In genomic region chr12:41967668-41968649, GRCh38 we compare ENCODE assay signal across 14 cellular contexts.
DNase-seq lines count a peak whose midpoint lies in the region; ATAC-seq, FAIRE-seq and TF ChIP-seq lines count a peak whose summit lies in the region.
"Had no signal": no experiment of that assay in that cellular context is flagged by ENCODE, and none has a peak within 500 bp of the region (broad histone marks: within the 10 kb centered on the region; RNA-seq: fewer than 3 reads in every experiment).

No MANE protein-coding gene starts in this region.

- CTCF ChIA-PET in WTC11 (lab: Charles Lee): interaction anchor here (0.6 to 1.8 kb wide), 2 partner anchors 57 to 1268 kb away, joined by 3 to 9 read pairs; no protein-coding TSS in a partner anchor

- H3K4me3 ChIP-seq in kidney (ENCODE audit: low read length in 2 of 2): peak overlapping the region; percentile 33 to 45
- H3K4me3 ChIP-seq: stomach had no signal

- no peaks in the 10 kb centered on the region for H3K9me3 Mint-ChIP-seq in WTC11
- H3K9me3 Mint-ChIP-seq: activated T-cell treated with anti-CD3 and anti-CD28 coated beads, Interleukin-2, amount 50 U/mL, for 24 hours had no signal

- peak; percentile 42 for DNase-seq in COLO829 (ENCODE audit: low spot score)
- DNase-seq in NCI-H1417 treated with DMSO at 0.1 percent for 48 hours (lab: John Stamatoyannopoulos, UW): peak; percentile 41
- peak; percentile 37 for DNase-seq in WTC11 (ENCODE audit: low spot score)
- no peak for DNase-seq in kidney
- no peak for DNase-seq in stimulated activated naive CD4-positive, alpha-beta T cell (lab: John Stamatoyannopoulos, UW)
- no peak for DNase-seq in effector CD4-positive, alpha-beta T cell
- DNase-seq: activated T-cell treated with anti-CD3 and anti-CD28 coated beads, Interleukin-2, amount 50 U/mL, for 24 hours; foreskin fibroblast; stomach; T1000 had no signal

- H3K36me3 ChIP-seq in kidney (ENCODE audit: control insufficient read depth in 1 of 2, insufficient read depth in 2 of 2, low read length in 2 of 2): no peaks in the 10 kb centered on the region
- H3K36me3 ChIP-seq: stomach had no signal

- 0 out of 2 replicates have a peak overlapping the region, but pooled peaks have one; percentile 0 for H3K4me3 Mint-ChIP-seq in WTC11
- H3K4me3 Mint-ChIP-seq: activated T-cell treated with anti-CD3 and anti-CD28 coated beads, Interleukin-2, amount 50 U/mL, for 24 hours; B cell had no signal

- no peak overlapping the region for H3K9ac ChIP-seq in kidney (ENCODE audit: low read length in 2 of 2)

- TF ChIP-seq CTCF in WTC11 (IDR thresholded peaks at IDR 0.05): no peak
- TF ChIP-seq CTCF in kidney (IDR thresholded peaks at IDR 0.05; ENCODE audit: borderline replicate concordance, extremely low read depth, insufficient read depth): no peak

- no peaks in the 10 kb centered on the region for H3K36me3 Mint-ChIP-seq in WTC11

- peaks cover 12% of the 10 kb centered on the region for H3K27me3 Mint-ChIP-seq in WTC11 (ENCODE audit: low read depth)
- H3K27me3 Mint-ChIP-seq: activated T-cell treated with anti-CD3 and anti-CD28 coated beads, Interleukin-2, amount 50 U/mL, for 24 hours had no signal

- no peak for FAIRE-seq in kidney (lab: Jason Lieb, UNC)
- FAIRE-seq: HepG2 had no signal

- H3K27ac ChIP-seq in kidney (ENCODE audit: low read depth in 2 of 2, low read length in 2 of 2): no peak overlapping the region
- H3K27ac ChIP-seq: stomach had no signal

- H3K4me1 ChIP-seq in kidney (ENCODE audit: control insufficient read depth in 1 of 2, insufficient read depth in 1 of 2, low read depth in 1 of 2, low read length in 2 of 2): no peaks in the 10 kb centered on the region

- ATAC-seq in WTC11: peak; percentile 94
- ATAC-seq in GM21723 (IDR thresholded peaks at IDR 0.05; ENCODE audit: unreplicated experiment): no peak
- ATAC-seq in GM21390 (IDR thresholded peaks at IDR 0.05; ENCODE audit: unreplicated experiment): no peak
- ATAC-seq: HepG2 had no signal

- peaks cover 21% of the 10 kb centered on the region for H3K4me1 Mint-ChIP-seq in WTC11
- H3K4me1 Mint-ChIP-seq: B cell had no signal

- no peak overlapping the region for H3K27ac Mint-ChIP-seq in WTC11
- H3K27ac Mint-ChIP-seq: activated T-cell treated with anti-CD3 and anti-CD28 coated beads, Interleukin-2, amount 50 U/mL, for 24 hours; B cell had no signal

- intact Hi-C loops in kidney (cut with DNase I): no loop called here

- H3K9me3 ChIP-seq in kidney (ENCODE audit: control insufficient read depth in 1 of 2, low read length in 2 of 2): no peaks in the 10 kb centered on the region
- H3K9me3 ChIP-seq: stomach had no signal

- POLR2A ChIA-PET in WTC11 (lab: Charles Lee): no interaction called here

TF ChIP-seq in WTC11, 78 proteins besides CTCF, POLR2A, EP300 and RAD21 (continues in another document):
- TF ChIP-seq ZNF423 (CRISPR knock-in tag; IDR thresholded peaks at IDR 0.05): no peak
- no peak for TF ChIP-seq GTF2I (CRISPR knock-in tag; conservative IDR thresholded peaks at IDR 0.05)
- TF ChIP-seq HMGXB4 (CRISPR knock-in tag; IDR thresholded peaks at IDR 0.05): no peak
- no peak for TF ChIP-seq ARID4B (CRISPR knock-in tag; IDR thresholded peaks at IDR 0.05; ENCODE audit: borderline replicate concordance)
- no peak for TF ChIP-seq ERG (CRISPR knock-in tag; IDR thresholded peaks at IDR 0.05)
- no peak for TF ChIP-seq ESRRA (CRISPR knock-in tag; IDR thresholded peaks at IDR 0.05; ENCODE audit: borderline replicate concordance)
- TF ChIP-seq TEAD4 (CRISPR knock-in tag; IDR thresholded peaks at IDR 0.05): no peak
- no peak for TF ChIP-seq ZNF219 (CRISPR knock-in tag; IDR thresholded peaks at IDR 0.05; ENCODE audit: borderline replicate concordance)
- TF ChIP-seq MXD4 (CRISPR knock-in tag; IDR thresholded peaks at IDR 0.05; ENCODE audit: borderline replicate concordance): no peak
- TF ChIP-seq FOXK1 (CRISPR knock-in tag; IDR thresholded peaks at IDR 0.05): no peak
- TF ChIP-seq ZNF263 (CRISPR knock-in tag; IDR thresholded peaks at IDR 0.05; ENCODE audit: low read depth): no peak
- TF ChIP-seq EMX1 (CRISPR knock-in tag; IDR thresholded peaks at IDR 0.05): no peak
- no peak for TF ChIP-seq ZNF532 (CRISPR knock-in tag; IDR thresholded peaks at IDR 0.05; ENCODE audit: borderline replicate concordance)
- no peak for TF ChIP-seq JAZF1 (CRISPR knock-in tag; IDR thresholded peaks at IDR 0.05)

Comparison
In these comparisons a context has a peak if more than half of its experiments do, and no peak if none do; other contexts are left out.
1. DNase-seq: peak in COLO829 (single experiment), NCI-H1417 treated with DMSO at 0.1 percent for 48 hours (single experiment) and WTC11 (single experiment); none in kidney (single experiment), stimulated activated naive CD4-positive, alpha-beta T cell (0 of 6) and effector CD4-positive, alpha-beta T cell (single experiment).